In genomic region chr5:140051950-140052349, GRCh38 we compare ENCODE assay signal across 37 cellular contexts. TPM values are rescaled to one million over a fixed set of nuclear protein-coding genes. Genes with fewer than 3 reads are reported as not detected.
"Had no signal": no experiment of that assay in that cellular context is flagged by ENCODE, and none has a peak within 500 bp of the region (broad histone marks: within the 10 kb centered on the region; RNA-seq: fewer than 3 reads in every experiment).

No MANE protein-coding gene starts in this region.

- DNase-seq: activated B cell treated with CpG ODN at 0.5 μM for 24 hours; activated CD4-positive, alpha-beta memory T cell treated with anti-CD3 and anti-CD28 coated beads for 36 hours; activated CD4-positive, alpha-beta T cell treated with anti-CD3 and anti-CD28 coated beads for 4 hours; activated CD4-positive, alpha-beta T cell treated with anti-CD3 and anti-CD28 coated beads, Interleukin-2, amount 10 ng/mL, durations not matched to agents 24 days and 14 days; activated CD4-positive, alpha-beta T cell treated with anti-CD3 and anti-CD28 coated beads, Interleukin-2, amount 50 U/mL, for 1 hour; activated CD4-positive, alpha-beta T cell treated with anti-CD3 and anti-CD28 coated beads, Interleukin-2, amount 50 U/mL, for 4 hours; activated CD4-positive, CD25-positive, alpha-beta regulatory T cell treated with anti-CD3 and anti-CD28 coated beads, Interleukin-2, amount 50 U/mL, for 72 hours; activated CD8-positive, alpha-beta memory T cell treated with anti-CD3 and anti-CD28 coated beads for 24 hours; activated CD8-positive, alpha-beta memory T cell treated with anti-CD3 and anti-CD28 coated beads, Interleukin-2, amount 10 ng/mL, durations not matched to agents 7 days and 5 days; activated CD8-positive, alpha-beta memory T cell treated with anti-CD3 and anti-CD28 coated beads, Interleukin-2, amount 50 U/mL, for 48 hours; activated CD8-positive, alpha-beta T cell treated with anti-CD3 and anti-CD28 coated beads, Interleukin-2, amount 10 ng/mL, durations not matched to agents 7 days and 5 days; activated effector memory CD4-positive, alpha-beta T cell treated with Interleukin-2 at 50 U/mL for 16 hours; activated gamma-delta T cell; activated naive CD4-positive, alpha-beta T cell treated with anti-CD3 and anti-CD28 coated beads, Interleukin-2, amount 10 ng/mL, durations not matched to agents 7 days and 5 days; activated naive CD4-positive, alpha-beta T cell treated with Interleukin-2 at 50 U/mL for 16 hours; activated naive CD8-positive, alpha-beta T cell treated with anti-CD3 and anti-CD28 coated beads, Interleukin-2, amount 10 ng/mL, durations not matched to agents 7 days and 5 days; activated naive CD8-positive, alpha-beta T cell treated with anti-CD3 and anti-CD28 coated beads, Interleukin-2, amount 50 U/mL, for 24 hours; activated T-cell treated with anti-CD3 and anti-CD28 coated beads, Interleukin-2, amount 50 U/mL, for 24 hours; activated T-cell treated with anti-CD3 and anti-CD28 coated beads, Interleukin-2, amount 50 U/mL, for 48 hours; amygdala; anterior cingulate cortex; caudate nucleus; cerebellar nuclear complex; T-helper 2 cell; T-helper 9 cell had no signal

- H3K27ac ChIP-seq: ascending aorta, cardiac muscle cell, VCaP had no signal

- H3K27ac Mint-ChIP-seq: activated B cell treated with CpG ODN at 0.5 μM for 24 hours; activated CD4-positive, alpha-beta memory T cell treated with anti-CD3 and anti-CD28 coated beads for 36 hours; activated CD4-positive, alpha-beta T cell treated with anti-CD3 and anti-CD28 coated beads, Interleukin-2, amount 10 ng/mL, durations not matched to agents 24 days and 14 days; activated CD8-positive, alpha-beta memory T cell treated with anti-CD3 and anti-CD28 coated beads, Interleukin-2, amount 10 ng/mL, durations not matched to agents 7 days and 5 days; activated CD8-positive, alpha-beta T cell treated with anti-CD3 and anti-CD28 coated beads, Interleukin-2, amount 10 ng/mL, durations not matched to agents 7 days and 5 days; activated naive CD4-positive, alpha-beta T cell treated with anti-CD3 and anti-CD28 coated beads, Interleukin-2, amount 10 ng/mL, durations not matched to agents 7 days and 5 days; activated naive CD4-positive, alpha-beta T cell treated with anti-CD3 and anti-CD28 coated beads, Interleukin-2, amount 50 U/mL, for 24 hours; activated naive CD8-positive, alpha-beta T cell; activated naive CD8-positive, alpha-beta T cell treated with anti-CD3 and anti-CD28 coated beads, Interleukin-2, amount 10 ng/mL, durations not matched to agents 7 days and 5 days; activated naive CD8-positive, alpha-beta T cell treated with anti-CD3 and anti-CD28 coated beads, Interleukin-2, amount 50 U/mL, for 24 hours; activated T-cell treated with anti-CD3 and anti-CD28 coated beads, Interleukin-2, amount 50 U/mL, for 24 hours; activated T-helper 2 cell treated with anti-CD3 and anti-CD28 coated beads, Interferon-gamma antibody, Interleukin-2, Interleukin-4, amounts not matched to agents 10 μg/mL and 5 μg/mL and 100 μg/mL, durations not matched to agents 14 hours and 24 hours and 36 hours; brain; T-helper 1 cell treated with Interleukin-12 subunit alpha and Interleukin-12 subunit beta and Interleukin-4 antibody, amounts not matched to agents 30 μg/mL and 1 μg/mL, for 36 hours; T-helper 2 cell treated with Interferon-gamma antibody and Interleukin-4, amounts not matched to agents 5 μg/mL and 100 μg/mL, for 36 hours had no signal

- ATAC-seq: activated CD8-positive, alpha-beta memory T cell treated with anti-CD3 and anti-CD28 coated beads, Interleukin-2, amount 10 ng/mL, durations not matched to agents 7 days and 5 days; activated CD8-positive, alpha-beta T cell treated with anti-CD3 and anti-CD28 coated beads, Interleukin-2, amount 10 ng/mL, durations not matched to agents 7 days and 5 days; activated naive CD8-positive, alpha-beta T cell treated with anti-CD3 and anti-CD28 coated beads, Interleukin-2, amount 50 U/mL, for 24 hours had no signal

- H3K36me3 Mint-ChIP-seq: activated CD4-positive, alpha-beta memory T cell treated with anti-CD3 and anti-CD28 coated beads for 36 hours; activated CD8-positive, alpha-beta memory T cell treated with anti-CD3 and anti-CD28 coated beads, Interleukin-2, amount 10 ng/mL, durations not matched to agents 7 days and 5 days; activated naive CD4-positive, alpha-beta T cell treated with anti-CD3 and anti-CD28 coated beads, Interleukin-2, amount 10 ng/mL, durations not matched to agents 7 days and 5 days; activated naive CD4-positive, alpha-beta T cell treated with anti-CD3 and anti-CD28 coated beads, Interleukin-2, amount 50 U/mL, for 24 hours; activated naive CD8-positive, alpha-beta T cell; activated naive CD8-positive, alpha-beta T cell treated with anti-CD3 and anti-CD28 coated beads, Interleukin-2, amount 10 ng/mL, durations not matched to agents 7 days and 5 days; brain had no signal

- H3K4me3 Mint-ChIP-seq: activated B cell treated with CpG ODN at 0.5 μM for 24 hours; activated CD4-positive, alpha-beta memory T cell treated with anti-CD3 and anti-CD28 coated beads for 36 hours; activated CD4-positive, alpha-beta T cell treated with anti-CD3 and anti-CD28 coated beads, Interleukin-2, amount 10 ng/mL, durations not matched to agents 24 days and 14 days; activated CD8-positive, alpha-beta memory T cell treated with anti-CD3 and anti-CD28 coated beads, Interleukin-2, amount 10 ng/mL, durations not matched to agents 7 days and 5 days; activated CD8-positive, alpha-beta T cell treated with anti-CD3 and anti-CD28 coated beads, Interleukin-2, amount 10 ng/mL, durations not matched to agents 7 days and 5 days; activated naive CD4-positive, alpha-beta T cell treated with anti-CD3 and anti-CD28 coated beads, Interleukin-2, amount 10 ng/mL, durations not matched to agents 7 days and 5 days; activated naive CD4-positive, alpha-beta T cell treated with anti-CD3 and anti-CD28 coated beads, Interleukin-2, amount 50 U/mL, for 24 hours; activated naive CD8-positive, alpha-beta T cell; activated naive CD8-positive, alpha-beta T cell treated with anti-CD3 and anti-CD28 coated beads, Interleukin-2, amount 10 ng/mL, durations not matched to agents 7 days and 5 days; activated naive CD8-positive, alpha-beta T cell treated with anti-CD3 and anti-CD28 coated beads, Interleukin-2, amount 50 U/mL, for 24 hours; activated T-cell treated with anti-CD3 and anti-CD28 coated beads, Interleukin-2, amount 50 U/mL, for 24 hours; brain; central memory CD8-positive, alpha-beta T cell; T-helper 1 cell treated with Interleukin-12 subunit alpha and Interleukin-12 subunit beta and Interleukin-4 antibody, amounts not matched to agents 30 μg/mL and 1 μg/mL, for 36 hours; T-helper 2 cell treated with Interferon-gamma antibody and Interleukin-4, amounts not matched to agents 5 μg/mL and 100 μg/mL, for 36 hours had no signal

- H3K4me3 ChIP-seq: ascending aorta, cardiac muscle cell had no signal

- H3K4me1 Mint-ChIP-seq: activated B cell treated with CpG ODN at 0.5 μM for 24 hours; activated CD4-positive, alpha-beta T cell treated with anti-CD3 and anti-CD28 coated beads, Interleukin-2, amount 10 ng/mL, durations not matched to agents 24 days and 14 days; activated CD8-positive, alpha-beta memory T cell treated with anti-CD3 and anti-CD28 coated beads, Interleukin-2, amount 10 ng/mL, durations not matched to agents 7 days and 5 days; activated naive CD4-positive, alpha-beta T cell treated with anti-CD3 and anti-CD28 coated beads, Interleukin-2, amount 10 ng/mL, durations not matched to agents 7 days and 5 days; activated naive CD4-positive, alpha-beta T cell treated with anti-CD3 and anti-CD28 coated beads, Interleukin-2, amount 50 U/mL, for 24 hours; activated naive CD8-positive, alpha-beta T cell treated with anti-CD3 and anti-CD28 coated beads, Interleukin-2, amount 50 U/mL, for 24 hours; brain; central memory CD8-positive, alpha-beta T cell had no signal

- H3K27me3 ChIP-seq: ascending aorta had no signal

- H3K9me3 ChIP-seq: ascending aorta had no signal

- H3K36me3 ChIP-seq: ascending aorta, cardiac muscle cell had no signal

- H3K9me3 Mint-ChIP-seq: activated B cell treated with CpG ODN at 0.5 μM for 24 hours; activated CD4-positive, alpha-beta memory T cell treated with anti-CD3 and anti-CD28 coated beads for 36 hours; activated CD4-positive, alpha-beta T cell treated with anti-CD3 and anti-CD28 coated beads, Interleukin-2, amount 10 ng/mL, durations not matched to agents 24 days and 14 days; activated naive CD4-positive, alpha-beta T cell treated with anti-CD3 and anti-CD28 coated beads, Interleukin-2, amount 10 ng/mL, durations not matched to agents 7 days and 5 days; activated naive CD4-positive, alpha-beta T cell treated with anti-CD3 and anti-CD28 coated beads, Interleukin-2, amount 50 U/mL, for 24 hours; activated naive CD8-positive, alpha-beta T cell treated with anti-CD3 and anti-CD28 coated beads, Interleukin-2, amount 10 ng/mL, durations not matched to agents 7 days and 5 days; activated naive CD8-positive, alpha-beta T cell treated with anti-CD3 and anti-CD28 coated beads, Interleukin-2, amount 50 U/mL, for 24 hours; activated T-cell treated with anti-CD3 and anti-CD28 coated beads, Interleukin-2, amount 50 U/mL, for 24 hours; activated T-helper 2 cell treated with anti-CD3 and anti-CD28 coated beads, Interferon-gamma antibody, Interleukin-2, Interleukin-4, amounts not matched to agents 10 μg/mL and 5 μg/mL and 100 μg/mL, durations not matched to agents 14 hours and 24 hours and 36 hours; brain; central memory CD8-positive, alpha-beta T cell; T-helper 1 cell treated with Interleukin-12 subunit alpha and Interleukin-12 subunit beta and Interleukin-4 antibody, amounts not matched to agents 30 μg/mL and 1 μg/mL, for 36 hours; T-helper 2 cell treated with Interferon-gamma antibody and Interleukin-4, amounts not matched to agents 5 μg/mL and 100 μg/mL, for 36 hours had no signal

- FAIRE-seq: bronchial epithelial cell, TTC549 had no signal

- H3K4me1 ChIP-seq: ascending aorta had no signal

RNA-seq across cellular contexts. Expression of gene NRG2, which starts 8.9 kb away (rescaled TPM):
- total RNA-seq: activated CD4-positive, alpha-beta memory T cell treated with anti-CD3 and anti-CD28 coated beads for 36 hours; activated CD8-positive, alpha-beta T cell treated with anti-CD3 and anti-CD28 coated beads, Interleukin-2, amount 10 ng/mL, durations not matched to agents 7 days and 5 days; activated T-helper 2 cell treated with anti-CD3 and anti-CD28 coated beads, Interferon-gamma antibody, Interleukin-2, Interleukin-4, amounts not matched to agents 10 μg/mL and 5 μg/mL and 100 μg/mL, durations not matched to agents 14 hours and 24 hours and 36 hours had no signal
